ENCODE assay signal across 25 cellular contexts in the genomic region with DNA sequence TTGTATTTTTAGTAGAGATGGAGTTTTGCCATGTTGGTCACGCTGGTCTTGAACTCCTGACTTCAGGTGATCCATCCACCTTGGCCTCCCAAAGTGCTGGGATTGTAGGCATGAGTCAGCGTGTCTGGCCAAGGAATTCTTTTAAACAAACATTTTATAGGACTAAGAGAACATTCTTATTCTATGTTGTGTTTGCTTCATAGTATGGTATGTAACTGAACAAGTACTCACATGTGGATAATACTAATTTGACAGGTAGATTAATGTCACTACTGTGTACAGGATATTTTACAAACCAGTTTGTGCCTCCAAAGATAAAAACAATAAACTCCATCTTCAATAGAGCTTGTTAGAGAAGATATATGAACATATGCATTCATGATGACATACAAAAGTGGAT.
"Had no signal": no experiment of that assay in that cellular context is flagged by ENCODE, and none has a peak within 500 bp of the region (broad histone marks: within the 10 kb centered on the region; RNA-seq: fewer than 3 reads in every experiment).

No MANE protein-coding gene starts in this region.

- H3K27me3 ChIP-seq: dorsolateral prefrontal cortex, gastrocnemius medialis, heart left ventricle, hepatocyte, left lung, ovary, sigmoid colon, stomach, thyroid gland had no signal

- H3K27ac ChIP-seq: dorsolateral prefrontal cortex, gastrocnemius medialis, heart left ventricle, hepatocyte, left lung, ovary, psoas muscle, sigmoid colon, stomach, thyroid gland had no signal

- DNase-seq: dorsolateral prefrontal cortex; effector CD4-positive, alpha-beta T cell; erythroblast; gastrocnemius medialis; heart left ventricle; left cardiac atrium; left lung; mesendoderm; naive thymus-derived CD8-positive, alpha-beta T cell; nephron progenitor cell; occipital lobe; ovary; posterior cingulate gyrus; psoas muscle; right cardiac atrium; sigmoid colon; stimulated activated CD4-positive, alpha-beta T cell treated with anti-CD3 and anti-CD28 coated beads, Interleukin-2, amount 100 ng/mL, for 24 hours; stimulated activated CD4-positive, alpha-beta T cell treated with anti-CD3 and anti-CD28 coated beads, Interleukin-4, amount 100 ng/mL, for 24 hours; stimulated activated naive CD4-positive, alpha-beta T cell treated with Interleukin-2 at 50 U/mL for 16 hours; stomach; thyroid gland; trophoblast cell had no signal

- H3K27me3 Mint-ChIP-seq: naive thymus-derived CD8-positive, alpha-beta T cell had no signal

- FAIRE-seq: urothelium cell line had no signal

- H3K4me2 ChIP-seq: hepatocyte had no signal

- H2AFZ ChIP-seq: hepatocyte had no signal

- H3K36me3 Mint-ChIP-seq: naive thymus-derived CD8-positive, alpha-beta T cell; stimulated activated effector memory CD8-positive, alpha-beta T cell treated with anti-CD3 and anti-CD28 coated beads, Interleukin-12 subunit alpha, Interleukin-12 subunit beta, amount 100 ng/mL, for 72 hours had no signal

- H3K79me2 ChIP-seq: hepatocyte had no signal

- H3K27ac Mint-ChIP-seq: naive thymus-derived CD8-positive, alpha-beta T cell; nephron progenitor cell; stimulated activated effector memory CD8-positive, alpha-beta T cell treated with anti-CD3 and anti-CD28 coated beads, Interleukin-12 subunit alpha, Interleukin-12 subunit beta, amount 100 ng/mL, for 72 hours had no signal

- H3K36me3 ChIP-seq: gastrocnemius medialis, heart left ventricle, left lung, ovary, sigmoid colon, stomach, thyroid gland had no signal

- H3K4me1 Mint-ChIP-seq: naive thymus-derived CD8-positive, alpha-beta T cell; nephron progenitor cell; stimulated activated effector memory CD8-positive, alpha-beta T cell treated with anti-CD3 and anti-CD28 coated beads, Interleukin-12 subunit alpha, Interleukin-12 subunit beta, amount 100 ng/mL, for 72 hours had no signal

- H3K9me3 Mint-ChIP-seq: nephron progenitor cell had no signal

- H3K4me3 ChIP-seq: dorsolateral prefrontal cortex, gastrocnemius medialis, heart left ventricle, hepatocyte, left lung, ovary, psoas muscle, sigmoid colon, stomach, thyroid gland had no signal

- H3K9me3 ChIP-seq: gastrocnemius medialis, heart left ventricle, left lung, ovary, psoas muscle, sigmoid colon, stomach, thyroid gland had no signal

- H3K4me1 ChIP-seq: gastrocnemius medialis, heart left ventricle, left lung, psoas muscle, sigmoid colon, stomach, thyroid gland had no signal

- H3K4me3 Mint-ChIP-seq: naive thymus-derived CD8-positive, alpha-beta T cell; nephron progenitor cell; stimulated activated effector memory CD8-positive, alpha-beta T cell treated with anti-CD3 and anti-CD28 coated beads, Interleukin-12 subunit alpha, Interleukin-12 subunit beta, amount 100 ng/mL, for 72 hours had no signal
